17 cellular contexts compared by ENCODE assay signal in genomic region chr12:84817297-84817696, GRCh38.
A peak's percentile ranks its signal among the peaks of the same experiment; 100 is the strongest.
DNase-seq lines count a peak whose midpoint lies in the region; ATAC-seq, FAIRE-seq and TF ChIP-seq lines count a peak whose summit lies in the region.
"Had no signal": no experiment of that assay in that cellular context is flagged by ENCODE, and none has a peak within 500 bp of the region (broad histone marks: within the 10 kb centered on the region; RNA-seq: fewer than 3 reads in every experiment).

No MANE protein-coding gene starts in this region.

- in situ Hi-C loops in HepG2 (cut with HindIII; ENCODE audit: extremely low pct_ligation_motif_present, low pct_unique_long_range_greater_than_20kb) (no loop called here), ACHN (cut with HindIII; ENCODE audit: low pct_ligation_motif_present, low pct_unique_long_range_greater_than_20kb, low sequenced_read_pairs) (no loop called here)

- TF ChIP-seq RAD21 in HepG2 (CRISPR knock-in tag; IDR thresholded peaks at IDR 0.05): no peak

- FAIRE-seq in HepG2 (lab: Jason Lieb, UNC): no peak
- FAIRE-seq: D721Med had no signal

- no peak for TF ChIP-seq CTCF in HepG2 (CRISPR knock-in tag; IDR thresholded peaks at IDR 0.05)
- TF ChIP-seq CTCF in right lobe of liver (IDR thresholded peaks at IDR 0.05): no peak
- TF ChIP-seq CTCF in upper lobe of right lung (IDR thresholded peaks at IDR 0.05): no peak

- H3K4me1 ChIP-seq in HepG2 (ENCODE audit: insufficient read depth, low read length) (no peaks in the 10 kb centered on the region), right lobe of liver (no peaks in the 10 kb centered on the region), SJCRH30 (peaks cover 23% of the 10 kb centered on the region), upper lobe of right lung (no peaks in the 10 kb centered on the region)
- H3K4me1 ChIP-seq: BLaER1 treated with 17β-estradiol and CSF1 and Interleukin-3, amounts not matched to agents 10 nM and 100 nM; Caco-2 had no signal

- no peaks in the 10 kb centered on the region for H3K27me3 ChIP-seq in HepG2 (ENCODE audit: control insufficient read depth in 1 of 2, insufficient read depth in 2 of 2, low read length in 2 of 2)
- H3K27me3 ChIP-seq in right lobe of liver: no peaks in the 10 kb centered on the region
- no peaks in the 10 kb centered on the region for H3K27me3 ChIP-seq in SJCRH30
- H3K27me3 ChIP-seq in upper lobe of right lung: no peaks in the 10 kb centered on the region
- H3K27me3 ChIP-seq: BLaER1 treated with 17β-estradiol and CSF1 and Interleukin-3, amounts not matched to agents 10 nM and 100 nM had no signal

- H3K27ac ChIP-seq in HepG2 (ENCODE audit: extremely low read length, insufficient read depth, low read length) (no peak overlapping the region), right lobe of liver (no peak overlapping the region), SJCRH30 (peak overlapping the region; percentile 25; the same call in 1 of the 2 replicates), upper lobe of right lung (no peak overlapping the region)
- H3K27ac ChIP-seq: 22Rv1; BLaER1 treated with 17β-estradiol and CSF1 and Interleukin-3, amounts not matched to agents 10 nM and 100 nM; GM23248 had no signal

- no peak overlapping the region for H3K4me2 ChIP-seq in HepG2 (ENCODE audit: low read depth, low read length)
- H3K4me2 ChIP-seq: BLaER1 treated with 17β-estradiol and CSF1 and Interleukin-3, amounts not matched to agents 10 nM and 100 nM had no signal

- no peaks in the 10 kb centered on the region for H3K79me2 ChIP-seq in HepG2 (ENCODE audit: insufficient read depth, low read length)

- intact Hi-C loops in HepG2 (cut with micrococcal nuclease; ENCODE audit: unreplicated experiment): no loop called here
- intact Hi-C loops in right lobe of liver (cut with DNase I): no loop called here
- intact Hi-C loops in upper lobe of right lung (cut with DNase I): no loop called here

- BruUV-seq in HepG2 (replicated peaks; lab: Mats Ljungman, UMichigan): no TSS peak

- POLR2A ChIA-PET in HepG2 (lab: Yijun Ruan, JAX): no interaction called here

- no peak overlapping the region for H3K9ac ChIP-seq in HepG2 (ENCODE audit: insufficient read depth, low read depth, low read length)
- H3K9ac ChIP-seq: BLaER1 treated with 17β-estradiol and CSF1 and Interleukin-3, amounts not matched to agents 10 nM and 100 nM; GM23248 had no signal

- H3K36me3 ChIP-seq in HepG2 (replicated peaks in 1 of 2; ENCODE audit: control insufficient read depth in 1 of 2, insufficient read depth in 2 of 2, low read length in 2 of 2) (no peaks in the 10 kb centered on the region), right lobe of liver (no peaks in the 10 kb centered on the region), SJCRH30 (no peaks in the 10 kb centered on the region), upper lobe of right lung (no peaks in the 10 kb centered on the region)
- H3K36me3 ChIP-seq: BLaER1 treated with 17β-estradiol and CSF1 and Interleukin-3, amounts not matched to agents 10 nM and 100 nM had no signal

- CTCF ChIA-PET in HepG2 (lab: Yijun Ruan, JAX; ENCODE audit: low intra/inter-chr PET ratio, low total read pairs): no interaction called here

- no peak for TF ChIP-seq EP300 in HepG2 (IDR thresholded peaks at IDR 0.05; ENCODE audit: low read depth in 2 of 2, low read length in 2 of 2)
- no peak for TF ChIP-seq EP300 in HepG2 (CRISPR knock-in tag; IDR thresholded peaks at IDR 0.05; ENCODE audit: borderline replicate concordance)

- no peak for DNase-seq in HepG2 (ENCODE audit: low spot score)
- no peak for DNase-seq in right lobe of liver
- peak in 1 of 2 experiments; percentile 6 for DNase-seq in SJCRH30
- peak; percentile 45 for DNase-seq in foreskin melanocyte
- no peak for DNase-seq in ACHN
- DNase-seq in OCI-M2 (lab: John Stamatoyannopoulos, UW; ENCODE audit: unreplicated experiment): no peak
- no peak for DNase-seq in NCI-H1092 treated with DMSO at 0.1 percent for 48 hours (lab: John Stamatoyannopoulos, UW)
- no peak for DNase-seq in upper lobe of right lung
- DNase-seq: Caco-2; CD8-positive, alpha-beta T cell; GF-D8; GM23248; HCEC 1CT; KG1 had no signal

- H2AFZ ChIP-seq in HepG2 (ENCODE audit: low read length): no peak overlapping the region
- H2AFZ ChIP-seq: GM23248 had no signal

- no peak overlapping the region for H3K4me3 ChIP-seq in HepG2 (replicated peaks in 1 of 3; ENCODE audit: insufficient read depth in 1 of 3, low read depth in 2 of 3, low read length in 3 of 3)
- H3K4me3 ChIP-seq in right lobe of liver: no peak overlapping the region
- no peak overlapping the region for H3K4me3 ChIP-seq in SJCRH30
- H3K4me3 ChIP-seq in upper lobe of right lung: no peak overlapping the region
- H3K4me3 ChIP-seq: BLaER1 treated with 17β-estradiol and CSF1 and Interleukin-3, amounts not matched to agents 10 nM and 100 nM; GM23248 had no signal

- H3K9me3 ChIP-seq in HepG2 (ENCODE audit: low read length): no peaks in the 10 kb centered on the region
- H3K9me3 ChIP-seq in right lobe of liver: no peaks in the 10 kb centered on the region
- no peaks in the 10 kb centered on the region for H3K9me3 ChIP-seq in SJCRH30 (replicated peaks)
- H3K9me3 ChIP-seq in upper lobe of right lung: no peaks in the 10 kb centered on the region
- H3K9me3 ChIP-seq: BLaER1 treated with 17β-estradiol and CSF1 and Interleukin-3, amounts not matched to agents 10 nM and 100 nM; Caco-2 had no signal

- no peaks in the 10 kb centered on the region for H4K20me1 ChIP-seq in HepG2 (ENCODE audit: insufficient read depth, low read length)
- H4K20me1 ChIP-seq: BLaER1 treated with 17β-estradiol and CSF1 and Interleukin-3, amounts not matched to agents 10 nM and 100 nM had no signal

- ATAC-seq in HepG2: no peak
- ATAC-seq in right lobe of liver: no peak
- no peak for ATAC-seq in upper lobe of right lung
- ATAC-seq: CD8-positive, alpha-beta T cell had no signal

- TF ChIP-seq POLR2A in HepG2 (IDR thresholded peaks at IDR 0.05; ENCODE audit: insufficient read depth in 1 of 2, low read depth in 2 of 2, low read length in 2 of 2) (no peak), right lobe of liver (IDR thresholded peaks at IDR 0.05) (no peak)

TF ChIP-seq in HepG2, 621 proteins besides CTCF, POLR2A, EP300 and RAD21:
- TF ChIP-seq ERF (CRISPR knock-in tag; IDR thresholded peaks at IDR 0.05) (no peak), SUZ12 (IDR thresholded peaks at IDR 0.05; ENCODE audit: low read depth, low read length) (no peak), MAFF (IDR thresholded peaks at IDR 0.05; ENCODE audit: low read depth, low read length) (peak; percentile 71; the same call in 1 of the 2 replicates), MAFK (conservative IDR thresholded peaks at IDR 0.05 in 1 of 2, IDR thresholded peaks at IDR 0.05 in 1 of 2; ENCODE audit: low read length in 2 of 2) (peak; percentile 69 to 83; a peak in 3 of 4 replicates), ZMYM4 (CRISPR knock-in tag; IDR thresholded peaks at IDR 0.05) (no peak), E2F1 (CRISPR knock-in tag; IDR thresholded peaks at IDR 0.05) (no peak), SCMH1 (CRISPR knock-in tag; IDR thresholded peaks at IDR 0.05; ENCODE audit: borderline replicate concordance) (no peak), ZNF484 (CRISPR knock-in tag; IDR thresholded peaks at IDR 0.05; ENCODE audit: borderline replicate concordance, low read depth) (no peak), ZNF382 (CRISPR knock-in tag; IDR thresholded peaks at IDR 0.05; ENCODE audit: borderline replicate concordance) (no peak), GTF2F1 (IDR thresholded peaks at IDR 0.05; ENCODE audit: low read length) (no peak)
- TF ChIP-seq, protein P1, sequence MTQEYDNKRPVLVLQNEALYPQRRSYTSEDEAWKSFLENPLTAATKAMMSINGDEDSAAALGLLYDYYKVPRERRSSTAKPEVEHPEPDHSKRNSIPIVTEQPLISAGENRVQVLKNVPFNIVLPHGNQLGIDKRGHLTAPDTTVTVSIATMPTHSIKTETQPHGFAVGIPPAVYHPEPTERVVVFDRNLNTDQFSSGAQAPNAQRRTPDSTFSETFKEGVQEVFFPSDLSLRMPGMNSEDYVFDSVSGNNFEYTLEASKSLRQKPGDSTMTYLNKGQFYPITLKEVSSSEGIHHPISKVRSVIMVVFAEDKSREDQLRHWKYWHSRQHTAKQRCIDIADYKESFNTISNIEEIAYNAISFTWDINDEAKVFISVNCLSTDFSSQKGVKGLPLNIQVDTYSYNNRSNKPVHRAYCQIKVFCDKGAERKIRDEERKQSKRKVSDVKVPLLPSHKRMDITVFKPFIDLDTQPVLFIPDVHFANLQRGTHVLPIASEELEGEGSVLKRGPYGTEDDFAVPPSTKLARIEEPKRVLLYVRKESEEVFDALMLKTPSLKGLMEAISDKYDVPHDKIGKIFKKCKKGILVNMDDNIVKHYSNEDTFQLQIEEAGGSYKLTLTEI (CRISPR knock-in tag; conservative IDR thresholded peaks at IDR 0.05): no peak
TF ChIP-seq in HepG2: peak in this region for 2.
